24 cellular contexts compared by ENCODE assay signal in the genomic region with DNA sequence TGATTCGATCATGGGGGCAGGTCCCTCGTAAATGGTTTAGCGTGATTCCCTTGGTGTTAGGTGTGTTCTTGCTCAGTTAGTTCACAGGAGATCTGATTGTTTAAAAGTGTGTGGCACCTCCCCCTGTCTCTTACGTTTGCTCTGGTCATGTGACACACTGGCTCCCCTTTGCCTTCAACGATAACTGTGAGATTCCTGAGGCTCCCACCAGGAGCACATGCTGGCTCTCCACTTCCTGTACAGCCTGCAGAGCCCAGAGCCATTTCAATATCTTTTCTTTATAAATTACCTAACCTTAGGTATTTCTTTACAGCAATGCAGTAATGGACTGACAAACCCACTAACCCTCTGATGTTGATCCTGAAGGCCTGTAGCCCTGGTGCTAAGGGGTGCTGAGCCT.
"Had no signal": no experiment of that assay in that cellular context is flagged by ENCODE, and none has a peak within 500 bp of the region (broad histone marks: within the 10 kb centered on the region; RNA-seq: fewer than 3 reads in every experiment).

No MANE protein-coding gene starts in this region.

- H2AFZ ChIP-seq: parathyroid adenoma had no signal

- DNase-seq: central memory CD4-positive, alpha-beta T cell; dermis blood vessel endothelial cell; effector memory CD4-positive, alpha-beta T cell; foreskin fibroblast; gastrocnemius medialis; head of caudate nucleus; left ventricle myocardium superior; lower lobe of right lung; naive thymus-derived CD8-positive, alpha-beta T cell; right lobe of liver; small intestine; stimulated activated CD4-positive, alpha-beta T cell treated with anti-CD3 and anti-CD28 coated beads, Interleukin-15, amount 100 ng/mL, for 24 hours; stimulated activated CD4-positive, alpha-beta T cell treated with anti-CD3 and anti-CD28 coated beads, Interleukin-4, amount 100 ng/mL, for 1 hour; stimulated activated CD8-positive, alpha-beta memory T cell treated with anti-CD3 and anti-CD28 coated beads, Interleukin-4, amount 100 ng/mL, for 48 hours; stimulated activated naive CD4-positive, alpha-beta T cell; stomach; thyroid gland; trophoblast cell had no signal

- ATAC-seq: gastrocnemius medialis; left ventricle myocardium superior; lower lobe of right lung; naive thymus-derived CD8-positive, alpha-beta T cell had no signal

- H3K4me1 ChIP-seq: gastrocnemius medialis, lower lobe of right lung, parathyroid adenoma, thyroid gland had no signal

- H3K27me3 ChIP-seq: gastrocnemius medialis, neutrophil, right lobe of liver, stomach, thyroid gland had no signal

- H3K9ac ChIP-seq: parathyroid adenoma had no signal

- H3K36me3 Mint-ChIP-seq: memory B cell; naive thymus-derived CD8-positive, alpha-beta T cell had no signal

- H3K4me1 Mint-ChIP-seq: memory B cell, neural crest cell had no signal

- H3K27ac Mint-ChIP-seq: memory B cell had no signal

- H3K27ac ChIP-seq: gastrocnemius medialis, lower lobe of right lung, neutrophil, parathyroid adenoma, right lobe of liver, stomach, thyroid gland had no signal

- FAIRE-seq: colon, keratinocyte, small intestine had no signal

- H3K79me2 ChIP-seq: parathyroid adenoma had no signal

- H3K9me3 Mint-ChIP-seq: memory B cell; naive thymus-derived CD8-positive, alpha-beta T cell; neural crest cell had no signal

- H3K4me3 Mint-ChIP-seq: memory B cell; naive thymus-derived CD8-positive, alpha-beta T cell; neural crest cell had no signal

- H3K9me3 ChIP-seq: gastrocnemius medialis, lower lobe of right lung, neutrophil, right lobe of liver, stomach, thyroid gland had no signal

- H3K4me3 ChIP-seq: gastrocnemius medialis, lower lobe of right lung, right lobe of liver, stomach, thyroid gland had no signal

- H3K36me3 ChIP-seq: gastrocnemius medialis, lower lobe of right lung, neutrophil, right lobe of liver, stomach, thyroid gland had no signal
